Comparison of ENCODE assay signal across 30 cellular contexts in genomic region chr1:2962061-2962460, GRCh38. TPM values are rescaled to one million over a fixed set of nuclear protein-coding genes. Genes with fewer than 3 reads are reported as not detected.
"Had no signal": no experiment of that assay in that cellular context is flagged by ENCODE, and none has a peak within 500 bp of the region (broad histone marks: within the 10 kb centered on the region; RNA-seq: fewer than 3 reads in every experiment).

No MANE protein-coding gene starts in this region.

- H3K4me3 ChIP-seq: colonic mucosa, gastrocnemius medialis, pancreas, skin epidermis, suprapubic skin, transverse colon, vagina had no signal

- ATAC-seq: esophagus mucosa; gastrocnemius medialis; naive thymus-derived CD8-positive, alpha-beta T cell; pancreas; stimulated activated naive CD8-positive, alpha-beta T cell treated with anti-CD3 and anti-CD28 coated beads, Interleukin-15, amount 100 ng/mL, for 72 hours had no signal

- DNase-seq: colonic mucosa; effector CD8-positive, alpha-beta T cell; endodermal cell; foreskin fibroblast; gastrocnemius medialis; mammary epithelial cell; mesendoderm; midbrain; naive thymus-derived CD8-positive, alpha-beta T cell; stimulated activated CD4-positive, alpha-beta T cell treated with anti-CD3 and anti-CD28 coated beads, Interleukin-15, amount 100 ng/mL, for 24 hours; stimulated activated CD4-positive, alpha-beta T cell treated with anti-CD3 and anti-CD28 coated beads, Interleukin-4, amount 100 ng/mL, for 1 hour; stimulated activated CD8-positive, alpha-beta memory T cell treated with anti-CD3 and anti-CD28 coated beads, Interleukin-4, amount 100 ng/mL, for 48 hours; stimulated activated naive CD4-positive, alpha-beta T cell; stimulated activated naive CD8-positive, alpha-beta T cell treated with anti-CD3 and anti-CD28 coated beads, Interleukin-15, amount 100 ng/mL, for 72 hours; transverse colon had no signal

- H3K27ac Mint-ChIP-seq: dendritic cell treated with granulocyte-macrophage colony-stimulating factor and Interleukin-4, amounts not matched to agents 40 ng/mL and 50 ng/mL, for 4 days; endodermal cell; naive thymus-derived CD8-positive, alpha-beta T cell; progenitor cell of endocrine pancreas; stimulated activated naive CD8-positive, alpha-beta T cell treated with anti-CD3 and anti-CD28 coated beads, Interleukin-15, amount 100 ng/mL, for 72 hours had no signal

- H3K4me1 ChIP-seq: colonic mucosa, gastrocnemius medialis, suprapubic skin, transverse colon, vagina had no signal

- H3K4me1 Mint-ChIP-seq: endodermal cell; naive thymus-derived CD8-positive, alpha-beta T cell; neural crest cell; stimulated activated naive CD8-positive, alpha-beta T cell treated with anti-CD3 and anti-CD28 coated beads, Interleukin-15, amount 100 ng/mL, for 72 hours had no signal

- H3K27me3 Mint-ChIP-seq: progenitor cell of endocrine pancreas; stimulated activated naive CD8-positive, alpha-beta T cell treated with anti-CD3 and anti-CD28 coated beads, Interleukin-15, amount 100 ng/mL, for 72 hours had no signal

- H3K4me3 Mint-ChIP-seq: dendritic cell treated with granulocyte-macrophage colony-stimulating factor and Interleukin-4, amounts not matched to agents 40 ng/mL and 50 ng/mL, for 4 days; endodermal cell; naive thymus-derived CD8-positive, alpha-beta T cell; neural crest cell; stimulated activated naive CD8-positive, alpha-beta T cell treated with anti-CD3 and anti-CD28 coated beads, Interleukin-15, amount 100 ng/mL, for 72 hours had no signal

- H3K36me3 ChIP-seq: colonic mucosa, gastrocnemius medialis, neutrophil, pancreas, suprapubic skin, transverse colon, vagina had no signal

- H3K9me3 ChIP-seq: colonic mucosa, neutrophil, pancreas, suprapubic skin, vagina had no signal

RNA-seq across cellular contexts. Expression of gene ACTRT2, which starts 59.2 kb away (rescaled TPM):
- total RNA-seq: cerebellum; colonic mucosa; endodermal cell; esophagus mucosa; gastrocnemius medialis; glomerular endothelial cell; liver; mammary epithelial cell; myocyte; naive thymus-derived CD8-positive, alpha-beta T cell; neural crest cell; omental fat pad; pancreas; progenitor cell of endocrine pancreas; suprapubic skin; transverse colon; ureter; vagina had no signal
